9 cellular contexts compared by ENCODE assay signal in genomic region chr15:29090617-29091466, GRCh38.
DNase-seq lines count a peak whose midpoint lies in the region; ATAC-seq, FAIRE-seq and TF ChIP-seq lines count a peak whose summit lies in the region.
"Had no signal": no experiment of that assay in that cellular context is flagged by ENCODE, and none has a peak within 500 bp of the region (broad histone marks: within the 10 kb centered on the region; RNA-seq: fewer than 3 reads in every experiment).

No MANE protein-coding gene starts in this region.

- H3K4me3 Mint-ChIP-seq in activated CD4-positive, alpha-beta memory T cell treated with anti-CD3 and anti-CD28 coated beads, Interleukin-2, amount 10 ng/mL, durations not matched to agents 7 days and 5 days = no peak overlapping the region
- H3K4me3 Mint-ChIP-seq: naive B cell had no signal

- no peaks in the 10 kb centered on the region for H3K27me3 Mint-ChIP-seq in activated CD4-positive, alpha-beta memory T cell treated with anti-CD3 and anti-CD28 coated beads, Interleukin-2, amount 10 ng/mL, durations not matched to agents 7 days and 5 days

- CTCF ChIA-PET in activated CD4-positive, alpha-beta memory T cell treated with anti-CD3 and anti-CD28 coated beads, Interleukin-2, amount 10 ng/mL, durations not matched to agents 7 days and 5 days (lab: Charles Lee) = interaction anchor here (0.8 to 3.6 kb wide), 13 partner anchors 9 to 170 kb away, joined by 3 to 22 read pairs (median 5); no protein-coding TSS in a partner anchor

- no peak for FAIRE-seq in HTR-8/SVneo (lab: Jason Lieb, UNC)
- no peak for FAIRE-seq in frontal cortex (lab: Jason Lieb, UNC)

- H3K4me1 ChIP-seq in psoas muscle = no peaks in the 10 kb centered on the region

- H3K36me3 Mint-ChIP-seq in activated CD4-positive, alpha-beta memory T cell treated with anti-CD3 and anti-CD28 coated beads, Interleukin-2, amount 10 ng/mL, durations not matched to agents 7 days and 5 days (ENCODE audit: low read depth) = no peaks in the 10 kb centered on the region
- H3K36me3 Mint-ChIP-seq: naive B cell had no signal

- TF ChIP-seq CTCF in epithelial cell of esophagus (IDR thresholded peaks at IDR 0.05; ENCODE audit: insufficient read depth, low read depth, low read length, missing control alignments) (peak; percentile 78), psoas muscle (IDR thresholded peaks at IDR 0.05) (peak; percentile 28)

- H3K27ac ChIP-seq in psoas muscle = no peak overlapping the region

- H3K27ac Mint-ChIP-seq in activated CD4-positive, alpha-beta memory T cell treated with anti-CD3 and anti-CD28 coated beads, Interleukin-2, amount 10 ng/mL, durations not matched to agents 7 days and 5 days = peak overlapping the region; percentile 71

- peaks cover 9% of the 10 kb centered on the region for H3K4me1 Mint-ChIP-seq in activated CD4-positive, alpha-beta memory T cell treated with anti-CD3 and anti-CD28 coated beads, Interleukin-2, amount 10 ng/mL, durations not matched to agents 7 days and 5 days

- no peaks in the 10 kb centered on the region for H3K36me3 ChIP-seq in psoas muscle (ENCODE audit: insufficient read depth in 1 of 2, low read depth in 1 of 2)

- intact Hi-C loops in psoas muscle (cut with DNase I) = loop anchor here in 1 of 2 donors (5.0 kb wide), 1 partner anchor 39 kb away; no protein-coding TSS in a partner anchor

- no peaks in the 10 kb centered on the region for H3K9me3 ChIP-seq in psoas muscle

- H3K4me3 ChIP-seq in epithelial cell of esophagus (ENCODE audit: low read length) (no peak overlapping the region), psoas muscle (no peak overlapping the region)

- DNase-seq in COLO829 (ENCODE audit: low spot score) (peak; percentile 14), HTR-8/SVneo (ENCODE audit: insufficient read length, low spot score) (peak; percentile 29), epithelial cell of esophagus (ENCODE audit: low read depth) (peak; percentile 17), psoas muscle (no peak), NCI-H510A treated with DMSO at 0.1 percent for 48 hours (lab: John Stamatoyannopoulos, UW) (no peak), frontal cortex (ENCODE audit: low spot score in 2 of 2) (no peak)
- peak; percentile 48 for DNase-seq in activated CD4-positive, alpha-beta memory T cell treated with anti-CD3 and anti-CD28 coated beads, Interleukin-2, amount 10 ng/mL, durations not matched to agents 7 days and 5 days
- DNase-seq: naive B cell had no signal

- H3K27me3 ChIP-seq in psoas muscle (ENCODE audit: insufficient read depth in 3 of 3, low read length in 2 of 3) = no peaks in the 10 kb centered on the region

- POLR2A ChIA-PET in activated CD4-positive, alpha-beta memory T cell treated with anti-CD3 and anti-CD28 coated beads, Interleukin-2, amount 10 ng/mL, durations not matched to agents 7 days and 5 days (lab: Charles Lee) = interaction anchor here (1.2 kb wide), 1 partner anchor 51 kb away, joined by 5 read pairs; no protein-coding TSS in a partner anchor

- WGBS in psoas muscle, 3 donors = 70 to 76% (median 71%) methylated on average over 15 of the region's 15 CpGs

- no peak for ATAC-seq in psoas muscle
- ATAC-seq in HG03097 (IDR thresholded peaks at IDR 0.05; ENCODE audit: low FRiP score, unreplicated experiment) = no peak

- H3K9me3 Mint-ChIP-seq in activated CD4-positive, alpha-beta memory T cell treated with anti-CD3 and anti-CD28 coated beads, Interleukin-2, amount 10 ng/mL, durations not matched to agents 7 days and 5 days = no peaks in the 10 kb centered on the region

Comparison
In these comparisons a context has a peak if more than half of its experiments do, and no peak if none do; other contexts are left out.
1. DNase-seq: peak in COLO829 (single experiment), HTR-8/SVneo (single experiment), activated CD4-positive, alpha-beta memory T cell treated with anti-CD3 and anti-CD28 coated beads, Interleukin-2, amount 10 ng/mL, durations not matched to agents 7 days and 5 days (single experiment) and epithelial cell of esophagus (single experiment); none in psoas muscle (0 of 2), NCI-H510A treated with DMSO at 0.1 percent for 48 hours (single experiment) and frontal cortex (0 of 2).